ENCODE assay signal across 1 cellular context in the genomic region with DNA sequence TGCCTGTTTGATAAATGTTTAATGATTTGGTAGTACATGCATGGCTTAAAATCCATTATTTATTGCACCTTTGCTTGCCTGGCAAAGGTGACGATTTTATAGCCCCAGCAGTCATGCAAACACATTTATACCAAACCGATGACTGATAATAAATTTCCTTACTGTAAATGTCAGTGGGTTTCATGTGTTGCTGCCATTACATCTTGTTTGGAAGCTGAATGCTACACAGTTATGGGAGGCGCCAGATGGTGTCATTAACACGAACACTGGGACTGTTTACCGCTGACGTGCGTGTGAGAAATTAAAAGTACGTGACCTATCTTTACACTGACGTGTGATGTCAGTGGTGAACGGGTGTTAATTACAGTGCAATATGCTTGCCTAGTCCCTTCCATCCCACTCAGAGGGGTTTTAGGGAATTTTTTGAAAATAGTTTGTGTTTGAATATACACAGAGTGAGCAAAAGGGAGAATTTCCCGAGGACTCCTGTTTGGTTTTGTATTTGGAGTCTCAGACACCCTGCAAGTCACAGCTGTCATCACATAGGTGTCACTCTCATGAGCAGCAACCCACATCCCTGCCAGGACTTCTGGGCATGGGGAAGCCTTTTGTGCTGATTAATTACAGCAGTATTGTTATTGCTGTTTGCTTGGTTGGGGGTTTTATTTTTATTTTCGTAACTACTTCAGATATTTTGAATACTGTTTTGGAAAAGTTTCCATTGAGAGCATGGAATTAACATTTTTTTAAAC.
TF ChIP-seq lines count a peak whose summit lies in the region.

No MANE protein-coding gene starts in this region.

TF ChIP-seq in HEK293, 187 proteins besides CTCF, POLR2A, EP300 and RAD21 (continued from another document and continues in another):
- TF ChIP-seq, protein P1, sequence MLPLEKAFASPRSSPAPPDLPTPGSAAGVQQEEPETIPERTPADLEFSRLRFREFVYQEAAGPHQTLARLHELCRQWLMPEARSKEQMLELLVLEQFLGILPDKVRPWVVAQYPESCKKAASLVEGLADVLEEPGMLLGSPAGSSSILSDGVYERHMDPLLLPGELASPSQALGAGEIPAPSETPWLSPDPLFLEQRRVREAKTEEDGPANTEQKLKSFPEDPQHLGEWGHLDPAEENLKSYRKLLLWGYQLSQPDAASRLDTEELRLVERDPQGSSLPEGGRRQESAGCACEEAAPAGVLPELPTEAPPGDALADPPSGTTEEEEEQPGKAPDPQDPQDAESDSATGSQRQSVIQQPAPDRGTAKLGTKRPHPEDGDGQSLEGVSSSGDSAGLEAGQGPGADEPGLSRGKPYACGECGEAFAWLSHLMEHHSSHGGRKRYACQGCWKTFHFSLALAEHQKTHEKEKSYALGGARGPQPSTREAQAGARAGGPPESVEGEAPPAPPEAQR (tag by site-specific recombination; IDR thresholded peaks at IDR 0.05): no peak
- TF ChIP-seq ZNF214 (tag by site-specific recombination; IDR thresholded peaks at IDR 0.05; ENCODE audit: borderline replicate concordance) (no peak), ZNF76 (tag by site-specific recombination; IDR thresholded peaks at IDR 0.05; ENCODE audit: borderline replicate concordance, low read depth) (peak; percentile 85), SP2 (tag by site-specific recombination; IDR thresholded peaks at IDR 0.05) (peak; percentile 51), EGR2 (tag by site-specific recombination; IDR thresholded peaks at IDR 0.05; ENCODE audit: low read depth) (no peak), ZNF169 (tag by site-specific recombination; IDR thresholded peaks at IDR 0.05) (no peak), ZNF629 (tag by site-specific recombination; IDR thresholded peaks at IDR 0.05) (peak; percentile 98), ZNF146 (tag by site-specific recombination; IDR thresholded peaks at IDR 0.05) (peak; percentile 61; the same call in 1 of the 2 replicates), ZNF664 (tag by site-specific recombination; IDR thresholded peaks at IDR 0.05) (peak; percentile 96), ZNF266 (tag by site-specific recombination; IDR thresholded peaks at IDR 0.05; ENCODE audit: low read depth) (no peak), ZNF138 (tag by site-specific recombination; IDR thresholded peaks at IDR 0.05; ENCODE audit: borderline replicate concordance) (no peak), GFI1B (tag by site-specific recombination; IDR thresholded peaks at IDR 0.05) (peak; percentile 46; the same call in 1 of the 2 replicates), ZNF157 (tag by site-specific recombination; IDR thresholded peaks at IDR 0.05) (no peak), ZFP41 (tag by site-specific recombination; IDR thresholded peaks at IDR 0.05; ENCODE audit: borderline replicate concordance) (no peak), ZNF610 (tag by site-specific recombination; IDR thresholded peaks at IDR 0.05; ENCODE audit: borderline replicate concordance) (no peak), ZNF521 (tag by site-specific recombination; IDR thresholded peaks at IDR 0.05) (no peak), ZNF114 (tag by site-specific recombination; IDR thresholded peaks at IDR 0.05) (no peak), ZNF701 (tag by site-specific recombination; IDR thresholded peaks at IDR 0.05) (no peak), KLF7 (tag by site-specific recombination; IDR thresholded peaks at IDR 0.05; ENCODE audit: borderline replicate concordance) (no peak), ZBTB7A (tag by site-specific recombination; IDR thresholded peaks at IDR 0.05; ENCODE audit: low read depth) (peak; percentile 35; the same call in 1 of the 2 replicates), ZNF366 (tag by site-specific recombination; conservative IDR thresholded peaks at IDR 0.05) (peak; percentile 97), ZSCAN30 (tag by site-specific recombination; IDR thresholded peaks at IDR 0.05) (peak; percentile 97), WT1 (tag by site-specific recombination; IDR thresholded peaks at IDR 0.05) (peak; percentile 98), OSR2 (tag by site-specific recombination; IDR thresholded peaks at IDR 0.05) (peak; percentile 98), REPIN1 (tag by site-specific recombination; IDR thresholded peaks at IDR 0.05; ENCODE audit: low read depth) (no peak), ZNF585B (tag by site-specific recombination; IDR thresholded peaks at IDR 0.05) (no peak), ZNF10 (tag by site-specific recombination; IDR thresholded peaks at IDR 0.05) (no peak), ZNF621 (tag by site-specific recombination; IDR thresholded peaks at IDR 0.05) (no peak), ZNF785 (tag by site-specific recombination; IDR thresholded peaks at IDR 0.05) (no peak), ZNF658 (tag by site-specific recombination; IDR thresholded peaks at IDR 0.05) (no peak), RBAK (tag by site-specific recombination; IDR thresholded peaks at IDR 0.05) (no peak), ZNF571 (tag by site-specific recombination; IDR thresholded peaks at IDR 0.05) (no peak), KLF16 (tag by site-specific recombination; IDR thresholded peaks at IDR 0.05) (no peak), YY1 (tag by site-specific recombination; IDR thresholded peaks at IDR 0.05) (no peak; the same call in none of the 2 replicates), ZNF324 (tag by site-specific recombination; IDR thresholded peaks at IDR 0.05) (peak; percentile 82), TRIM28 (IDR thresholded peaks at IDR 0.05; ENCODE audit: borderline replicate concordance, low read length) (0 out of 2 replicates have a peak, but pooled peaks have one; percentile 42), ZNF747 (tag by site-specific recombination; IDR thresholded peaks at IDR 0.05) (no peak), ZNF548 (tag by site-specific recombination; IDR thresholded peaks at IDR 0.05) (no peak), HOXA7 (CRISPR knock-in tag; IDR thresholded peaks at IDR 0.05; ENCODE audit: borderline replicate concordance) (no peak), YY2 (tag by site-specific recombination; IDR thresholded peaks at IDR 0.05) (0 out of 2 replicates have a peak, but pooled peaks have one; percentile 23), GLIS1 (tag by site-specific recombination; IDR thresholded peaks at IDR 0.05) (peak; percentile 66), ZNF202 (tag by site-specific recombination; IDR thresholded peaks at IDR 0.05; ENCODE audit: borderline replicate concordance) (no peak), SALL2 (tag by site-specific recombination; IDR thresholded peaks at IDR 0.05; ENCODE audit: borderline replicate concordance) (no peak), ZFP69B (tag by site-specific recombination; IDR thresholded peaks at IDR 0.05) (peak; percentile 40; the same call in 1 of the 2 replicates), ZNF140 (tag by site-specific recombination; IDR thresholded peaks at IDR 0.05) (no peak), ZNF423 (tag by site-specific recombination; IDR thresholded peaks at IDR 0.05) (no peak), ZNF529 (tag by site-specific recombination; IDR thresholded peaks at IDR 0.05; ENCODE audit: insufficient replicate concordance) (no peak)
- TF ChIP-seq, protein P2, sequence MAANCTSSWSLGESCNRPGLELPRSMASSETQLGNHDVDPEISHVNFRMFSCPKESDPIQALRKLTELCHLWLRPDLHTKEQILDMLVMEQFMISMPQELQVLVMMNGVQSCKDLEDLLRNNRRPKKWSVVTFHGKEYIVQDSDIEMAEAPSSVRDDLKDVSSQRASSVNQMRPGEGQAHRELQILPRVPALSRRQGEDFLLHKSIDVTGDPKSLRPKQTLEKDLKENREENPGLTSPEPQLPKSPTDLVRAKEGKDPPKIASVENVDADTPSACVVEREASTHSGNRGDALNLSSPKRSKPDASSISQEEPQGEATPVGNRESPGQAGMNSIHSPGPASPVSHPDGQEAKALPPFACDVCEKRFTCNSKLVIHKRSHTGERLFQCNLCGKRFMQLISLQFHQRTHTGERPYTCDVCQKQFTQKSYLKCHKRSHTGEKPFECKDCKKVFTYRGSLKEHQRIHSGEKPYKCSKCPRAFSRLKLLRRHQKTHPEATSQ (tag by site-specific recombination; IDR thresholded peaks at IDR 0.05): no peak
- TF ChIP-seq, protein P3, sequence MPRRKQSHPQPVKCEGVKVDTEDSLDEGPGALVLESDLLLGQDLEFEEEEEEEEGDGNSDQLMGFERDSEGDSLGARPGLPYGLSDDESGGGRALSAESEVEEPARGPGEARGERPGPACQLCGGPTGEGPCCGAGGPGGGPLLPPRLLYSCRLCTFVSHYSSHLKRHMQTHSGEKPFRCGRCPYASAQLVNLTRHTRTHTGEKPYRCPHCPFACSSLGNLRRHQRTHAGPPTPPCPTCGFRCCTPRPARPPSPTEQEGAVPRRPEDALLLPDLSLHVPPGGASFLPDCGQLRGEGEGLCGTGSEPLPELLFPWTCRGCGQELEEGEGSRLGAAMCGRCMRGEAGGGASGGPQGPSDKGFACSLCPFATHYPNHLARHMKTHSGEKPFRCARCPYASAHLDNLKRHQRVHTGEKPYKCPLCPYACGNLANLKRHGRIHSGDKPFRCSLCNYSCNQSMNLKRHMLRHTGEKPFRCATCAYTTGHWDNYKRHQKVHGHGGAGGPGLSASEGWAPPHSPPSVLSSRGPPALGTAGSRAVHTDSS (tag by site-specific recombination; IDR thresholded peaks at IDR 0.05): peak; percentile 32
- TF ChIP-seq, protein P4, sequence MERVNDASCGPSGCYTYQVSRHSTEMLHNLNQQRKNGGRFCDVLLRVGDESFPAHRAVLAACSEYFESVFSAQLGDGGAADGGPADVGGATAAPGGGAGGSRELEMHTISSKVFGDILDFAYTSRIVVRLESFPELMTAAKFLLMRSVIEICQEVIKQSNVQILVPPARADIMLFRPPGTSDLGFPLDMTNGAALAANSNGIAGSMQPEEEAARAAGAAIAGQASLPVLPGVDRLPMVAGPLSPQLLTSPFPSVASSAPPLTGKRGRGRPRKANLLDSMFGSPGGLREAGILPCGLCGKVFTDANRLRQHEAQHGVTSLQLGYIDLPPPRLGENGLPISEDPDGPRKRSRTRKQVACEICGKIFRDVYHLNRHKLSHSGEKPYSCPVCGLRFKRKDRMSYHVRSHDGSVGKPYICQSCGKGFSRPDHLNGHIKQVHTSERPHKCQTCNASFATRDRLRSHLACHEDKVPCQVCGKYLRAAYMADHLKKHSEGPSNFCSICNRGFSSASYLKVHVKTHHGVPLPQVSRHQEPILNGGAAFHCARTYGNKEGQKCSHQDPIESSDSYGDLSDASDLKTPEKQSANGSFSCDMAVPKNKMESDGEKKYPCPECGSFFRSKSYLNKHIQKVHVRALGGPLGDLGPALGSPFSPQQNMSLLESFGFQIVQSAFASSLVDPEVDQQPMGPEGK (tag by site-specific recombination; IDR thresholded peaks at IDR 0.05): peak; percentile 69
- TF ChIP-seq, protein P5, sequence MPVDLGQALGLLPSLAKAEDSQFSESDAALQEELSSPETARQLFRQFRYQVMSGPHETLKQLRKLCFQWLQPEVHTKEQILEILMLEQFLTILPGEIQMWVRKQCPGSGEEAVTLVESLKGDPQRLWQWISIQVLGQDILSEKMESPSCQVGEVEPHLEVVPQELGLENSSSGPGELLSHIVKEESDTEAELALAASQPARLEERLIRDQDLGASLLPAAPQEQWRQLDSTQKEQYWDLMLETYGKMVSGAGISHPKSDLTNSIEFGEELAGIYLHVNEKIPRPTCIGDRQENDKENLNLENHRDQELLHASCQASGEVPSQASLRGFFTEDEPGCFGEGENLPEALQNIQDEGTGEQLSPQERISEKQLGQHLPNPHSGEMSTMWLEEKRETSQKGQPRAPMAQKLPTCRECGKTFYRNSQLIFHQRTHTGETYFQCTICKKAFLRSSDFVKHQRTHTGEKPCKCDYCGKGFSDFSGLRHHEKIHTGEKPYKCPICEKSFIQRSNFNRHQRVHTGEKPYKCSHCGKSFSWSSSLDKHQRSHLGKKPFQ (tag by site-specific recombination; IDR thresholded peaks at IDR 0.05): no peak
- TF ChIP-seq, protein P6, sequence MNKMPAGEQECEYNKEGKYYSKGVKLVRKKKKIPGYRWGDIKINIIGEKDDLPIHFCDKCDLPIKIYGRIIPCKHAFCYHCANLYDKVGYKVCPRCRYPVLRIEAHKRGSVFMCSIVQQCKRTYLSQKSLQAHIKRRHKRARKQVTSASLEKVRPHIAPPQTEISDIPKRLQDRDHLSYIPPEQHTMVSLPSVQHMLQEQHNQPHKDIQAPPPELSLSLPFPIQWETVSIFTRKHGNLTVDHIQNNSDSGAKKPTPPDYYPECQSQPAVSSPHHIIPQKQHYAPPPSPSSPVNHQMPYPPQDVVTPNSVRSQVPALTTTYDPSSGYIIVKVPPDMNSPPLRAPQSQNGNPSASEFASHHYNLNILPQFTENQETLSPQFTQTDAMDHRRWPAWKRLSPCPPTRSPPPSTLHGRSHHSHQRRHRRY (tag by site-specific recombination; IDR thresholded peaks at IDR 0.05): peak; percentile 87
- TF ChIP-seq, protein P7, sequence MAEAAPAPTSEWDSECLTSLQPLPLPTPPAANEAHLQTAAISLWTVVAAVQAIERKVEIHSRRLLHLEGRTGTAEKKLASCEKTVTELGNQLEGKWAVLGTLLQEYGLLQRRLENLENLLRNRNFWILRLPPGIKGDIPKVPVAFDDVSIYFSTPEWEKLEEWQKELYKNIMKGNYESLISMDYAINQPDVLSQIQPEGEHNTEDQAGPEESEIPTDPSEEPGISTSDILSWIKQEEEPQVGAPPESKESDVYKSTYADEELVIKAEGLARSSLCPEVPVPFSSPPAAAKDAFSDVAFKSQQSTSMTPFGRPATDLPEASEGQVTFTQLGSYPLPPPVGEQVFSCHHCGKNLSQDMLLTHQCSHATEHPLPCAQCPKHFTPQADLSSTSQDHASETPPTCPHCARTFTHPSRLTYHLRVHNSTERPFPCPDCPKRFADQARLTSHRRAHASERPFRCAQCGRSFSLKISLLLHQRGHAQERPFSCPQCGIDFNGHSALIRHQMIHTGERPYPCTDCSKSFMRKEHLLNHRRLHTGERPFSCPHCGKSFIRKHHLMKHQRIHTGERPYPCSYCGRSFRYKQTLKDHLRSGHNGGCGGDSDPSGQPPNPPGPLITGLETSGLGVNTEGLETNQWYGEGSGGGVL (tag by site-specific recombination; IDR thresholded peaks at IDR 0.05): peak; percentile 45
- TF ChIP-seq, protein P8, sequence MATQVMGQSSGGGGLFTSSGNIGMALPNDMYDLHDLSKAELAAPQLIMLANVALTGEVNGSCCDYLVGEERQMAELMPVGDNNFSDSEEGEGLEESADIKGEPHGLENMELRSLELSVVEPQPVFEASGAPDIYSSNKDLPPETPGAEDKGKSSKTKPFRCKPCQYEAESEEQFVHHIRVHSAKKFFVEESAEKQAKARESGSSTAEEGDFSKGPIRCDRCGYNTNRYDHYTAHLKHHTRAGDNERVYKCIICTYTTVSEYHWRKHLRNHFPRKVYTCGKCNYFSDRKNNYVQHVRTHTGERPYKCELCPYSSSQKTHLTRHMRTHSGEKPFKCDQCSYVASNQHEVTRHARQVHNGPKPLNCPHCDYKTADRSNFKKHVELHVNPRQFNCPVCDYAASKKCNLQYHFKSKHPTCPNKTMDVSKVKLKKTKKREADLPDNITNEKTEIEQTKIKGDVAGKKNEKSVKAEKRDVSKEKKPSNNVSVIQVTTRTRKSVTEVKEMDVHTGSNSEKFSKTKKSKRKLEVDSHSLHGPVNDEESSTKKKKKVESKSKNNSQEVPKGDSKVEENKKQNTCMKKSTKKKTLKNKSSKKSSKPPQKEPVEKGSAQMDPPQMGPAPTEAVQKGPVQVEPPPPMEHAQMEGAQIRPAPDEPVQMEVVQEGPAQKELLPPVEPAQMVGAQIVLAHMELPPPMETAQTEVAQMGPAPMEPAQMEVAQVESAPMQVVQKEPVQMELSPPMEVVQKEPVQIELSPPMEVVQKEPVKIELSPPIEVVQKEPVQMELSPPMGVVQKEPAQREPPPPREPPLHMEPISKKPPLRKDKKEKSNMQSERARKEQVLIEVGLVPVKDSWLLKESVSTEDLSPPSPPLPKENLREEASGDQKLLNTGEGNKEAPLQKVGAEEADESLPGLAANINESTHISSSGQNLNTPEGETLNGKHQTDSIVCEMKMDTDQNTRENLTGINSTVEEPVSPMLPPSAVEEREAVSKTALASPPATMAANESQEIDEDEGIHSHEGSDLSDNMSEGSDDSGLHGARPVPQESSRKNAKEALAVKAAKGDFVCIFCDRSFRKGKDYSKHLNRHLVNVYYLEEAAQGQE (tag by site-specific recombination; IDR thresholded peaks at IDR 0.05): no peak
